ENCODE assay signal across 7 cellular contexts in genomic region chr22:46027219-46028068, GRCh38. TPM values are rescaled to one million over a fixed set of nuclear protein-coding genes. Genes with fewer than 3 reads are reported as not detected.
DNase-seq lines count a peak whose midpoint lies in the region; ATAC-seq, FAIRE-seq and TF ChIP-seq lines count a peak whose summit lies in the region.

No MANE protein-coding gene starts in this region.

- H3K79me2 ChIP-seq in OCI-LY3 (ENCODE audit: low read length) = no peaks in the 10 kb centered on the region

- peak overlapping the region; percentile 77 for H3K4me2 ChIP-seq in OCI-LY3 (ENCODE audit: low read length)

- peak; percentile 42 for TF ChIP-seq CTCF in OCI-LY3 (IDR thresholded peaks at IDR 0.05; ENCODE audit: low read depth, low read length)
- TF ChIP-seq CTCF in epithelial cell of esophagus (IDR thresholded peaks at IDR 0.05; ENCODE audit: insufficient read depth, low read depth, low read length, missing control alignments) = no peak
- TF ChIP-seq CTCF in thoracic aorta (IDR thresholded peaks at IDR 0.05) = no peak

- H3K9me3 ChIP-seq in OCI-LY3 (ENCODE audit: insufficient read depth, low read length) = no peaks in the 10 kb centered on the region
- no peaks in the 10 kb centered on the region for H3K9me3 ChIP-seq in thoracic aorta

- H3K27ac ChIP-seq in OCI-LY3 (ENCODE audit: low read length) (no peak overlapping the region), thoracic aorta (peak overlapping the region; percentile 64 to 69)

- ATAC-seq in thoracic aorta (ENCODE audit: insufficient number of reproducible peaks, low FRiP score, low read depth) = peak; percentile 38

- no peak for FAIRE-seq in HTR-8/SVneo (lab: Jason Lieb, UNC)

- peaks cover 13% of the 10 kb centered on the region for H3K4me1 ChIP-seq in OCI-LY3 (ENCODE audit: low read length)
- peaks cover 0 to 24% of the 10 kb centered on the region in 2 donors for H3K4me1 ChIP-seq in thoracic aorta (ENCODE audit: control insufficient read depth in 1 of 2, low read depth in 2 of 2)

- no peak for DNase-seq in epithelial cell of esophagus (ENCODE audit: low read depth)
- peak; percentile 86 for DNase-seq in midbrain (lab: John Stamatoyannopoulos, UW)
- DNase-seq in thoracic aorta (ENCODE audit: low spot score) = no peak
- DNase-seq in HTR-8/SVneo (ENCODE audit: insufficient read length, low spot score) = no peak
- DNase-seq in NCI-H82 (lab: John Stamatoyannopoulos, UW) = no peak
- no peak for DNase-seq in GF-D8 (lab: John Stamatoyannopoulos, UW)

- H3K27me3 ChIP-seq in OCI-LY3 (ENCODE audit: low read depth, low read length) (peaks cover 14% of the 10 kb centered on the region), thoracic aorta (replicated peaks; ENCODE audit: insufficient read depth) (no peaks in the 10 kb centered on the region)

- H3K36me3 ChIP-seq in OCI-LY3 (replicated peaks; ENCODE audit: low read depth, low read length) (no peaks in the 10 kb centered on the region), thoracic aorta (no peaks in the 10 kb centered on the region)

- H2AFZ ChIP-seq in OCI-LY3 (ENCODE audit: low read depth, low read length) = peak overlapping the region; percentile 48

- peak overlapping the region; percentile 60 for H3K9ac ChIP-seq in OCI-LY3 (ENCODE audit: low read length)

- no peaks in the 10 kb centered on the region for H4K20me1 ChIP-seq in OCI-LY3 (ENCODE audit: insufficient read depth, low read length)

- peak overlapping the region; percentile 79 for H3K4me3 ChIP-seq in OCI-LY3 (ENCODE audit: low read length)
- peak overlapping the region; percentile 13 for H3K4me3 ChIP-seq in epithelial cell of esophagus (ENCODE audit: low read length)
- H3K4me3 ChIP-seq in thoracic aorta = peak overlapping the region; percentile 70

RNA-seq across cellular contexts. Expression of gene WNT7B, which starts 50.5 kb away (rescaled TPM):
- total RNA-seq in thoracic aorta = not detected

Comparison
In these comparisons a context has a peak if more than half of its experiments do, and no peak if none do; other contexts are left out.
1. H3K4me3 ChIP-seq: peak in every context shown above with its lines; median percentile 79 in OCI-LY3; 70 in thoracic aorta; 13 in epithelial cell of esophagus.